Comparison of ENCODE assay signal across 15 cellular contexts in the genomic region with DNA sequence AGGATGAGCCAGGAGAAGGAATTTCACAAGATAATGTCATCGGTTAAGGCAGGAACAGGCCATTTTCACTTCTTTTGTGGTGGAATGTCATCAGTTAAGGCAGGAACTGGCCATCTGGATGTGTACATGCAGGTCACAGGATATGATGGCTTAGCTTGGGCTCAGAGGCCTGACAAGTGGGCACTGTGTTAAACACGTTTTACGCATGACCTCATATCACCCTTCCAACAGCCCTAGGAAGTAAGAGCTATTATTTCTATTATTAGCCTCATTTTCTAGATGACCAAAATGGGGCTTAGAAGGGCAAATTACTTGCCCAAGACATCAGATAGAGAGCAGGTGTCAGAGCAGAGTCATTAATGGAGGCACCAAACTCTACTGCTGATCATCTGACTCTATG. TPM values are rescaled to one million over a fixed set of nuclear protein-coding genes. Genes with fewer than 3 reads are reported as not detected.
A peak's percentile ranks its signal among the peaks of the same experiment; 100 is the strongest.
DNase-seq lines count a peak whose midpoint lies in the region; ATAC-seq and TF ChIP-seq lines count a peak whose summit lies in the region.
"Not testable (repeated sequence)": the region's sequence is repeated elsewhere in the genome, so short reads cannot be mapped to it uniquely, and the experiment has no call there.
"Had no signal": no experiment of that assay in that cellular context is flagged by ENCODE, and none has a peak within 500 bp of the region (broad histone marks: within the 10 kb centered on the region; RNA-seq: fewer than 3 reads in every experiment).

No MANE protein-coding gene starts in this region.

- in situ Hi-C loops in Panc1 (cut with HindIII; ENCODE audit: low pct_unique_long_range_greater_than_20kb, low sequenced_read_pairs), result not testable (repeated sequence)

- BruUV-seq in Panc1 (replicated peaks; lab: Mats Ljungman, UMichigan), result not testable (repeated sequence)

- POLR2A ChIA-PET in Panc1 (lab: Charles Lee), result interaction anchor here (0.7 kb wide), 1 partner anchor 340 kb away, joined by 3 read pairs; no protein-coding TSS in a partner anchor

- ATAC-seq in Panc1; activated T-cell treated with anti-CD3 and anti-CD28 coated beads, Interleukin-2, amount 50 U/mL, for 4 hours; lung (ENCODE audit: insufficient read depth, low FRiP score); psoas muscle; upper lobe of right lung: not testable (repeated sequence)

- H3K4me1 ChIP-seq in Panc1 (ENCODE audit: control insufficient read depth, insufficient read depth, low read length), result peaks cover 41% of the 10 kb centered on the region
- H3K4me1 ChIP-seq in lung (ENCODE audit: control insufficient read depth in 2 of 2, insufficient read depth in 2 of 2, low read length in 2 of 2), result peaks cover 16 to 27% of the 10 kb centered on the region in 2 donors
- peaks cover 53% of the 10 kb centered on the region for H3K4me1 ChIP-seq in psoas muscle
- peaks cover 54% of the 10 kb centered on the region for H3K4me1 ChIP-seq in upper lobe of right lung

- H3K9me3 ChIP-seq in Panc1 (ENCODE audit: control insufficient read depth, insufficient read depth, low read depth, low read length); lung (ENCODE audit: control insufficient read depth in 2 of 2, insufficient read depth in 1 of 2, low read length in 1 of 2); psoas muscle; upper lobe of right lung: not testable (repeated sequence)

- H3K4me3 Mint-ChIP-seq in activated T-cell treated with anti-CD3 and anti-CD28 coated beads, Interleukin-2, amount 50 U/mL, for 4 hours, result peak overlapping the region; percentile 45

- peaks cover 78% of the 10 kb centered on the region for H3K4me1 Mint-ChIP-seq in activated T-cell treated with anti-CD3 and anti-CD28 coated beads, Interleukin-2, amount 50 U/mL, for 4 hours (ENCODE audit: low read depth)

- not testable (repeated sequence) for H3K27me3 Mint-ChIP-seq in activated T-cell treated with anti-CD3 and anti-CD28 coated beads, Interleukin-2, amount 50 U/mL, for 4 hours (ENCODE audit: low read depth)

- not testable (repeated sequence) for TF ChIP-seq CTCF in Panc1 (IDR thresholded peaks at IDR 0.05); lung (IDR thresholded peaks at IDR 0.05; ENCODE audit: control extremely low read depth, extremely low read depth); psoas muscle (IDR thresholded peaks at IDR 0.05); upper lobe of right lung (IDR thresholded peaks at IDR 0.05)

- H3K27me3 ChIP-seq in Panc1 (ENCODE audit: control insufficient read depth, insufficient read depth, low read length); lung (ENCODE audit: control insufficient read depth, insufficient read depth); psoas muscle (ENCODE audit: insufficient read depth in 3 of 3, low read length in 2 of 3); upper lobe of right lung: not testable (repeated sequence)

- intact Hi-C loops in Panc1 (cut with micrococcal nuclease; ENCODE audit: unreplicated experiment); psoas muscle (cut with DNase I); upper lobe of right lung (cut with DNase I): not testable (repeated sequence)

- H3K36me3 Mint-ChIP-seq in activated T-cell treated with anti-CD3 and anti-CD28 coated beads, Interleukin-2, amount 50 U/mL, for 4 hours (ENCODE audit: insufficient read depth), result not testable (repeated sequence)

- CTCF ChIA-PET in Panc1 (lab: Charles Lee), result not testable (repeated sequence)

- not testable (repeated sequence) for H3K9me3 Mint-ChIP-seq in activated T-cell treated with anti-CD3 and anti-CD28 coated beads, Interleukin-2, amount 50 U/mL, for 4 hours

- 48 to 71% methylated on average over 2 to 3 of the region's 3 CpGs for WGBS in lung, 2 donors
- WGBS in psoas muscle, 3 donors, result 47 to 65% (median 53%) methylated on average over 2 to 3 of the region's 3 CpGs

- H3K27ac ChIP-seq in Panc1 (ENCODE audit: low read length) (peak overlapping the region; percentile 80), lung (ENCODE audit: low read depth in 1 of 2, low read length in 1 of 2) (peak overlapping the region; percentile 49 to 67), psoas muscle (peak overlapping the region; percentile 34)
- not testable (repeated sequence) for H3K27ac ChIP-seq in upper lobe of right lung

- not testable (repeated sequence) for H3K36me3 ChIP-seq in Panc1 (ENCODE audit: control insufficient read depth, insufficient read depth, low read length); lung (ENCODE audit: control insufficient read depth in 2 of 2, insufficient read depth in 2 of 2, low read length in 2 of 2); psoas muscle (ENCODE audit: insufficient read depth in 1 of 2, low read depth in 1 of 2); upper lobe of right lung

- H3K4me3 ChIP-seq in Panc1 (ENCODE audit: low read depth in 2 of 2, low read length in 2 of 2); lung; psoas muscle: not testable (repeated sequence)
- H3K4me3 ChIP-seq in upper lobe of right lung, result peak overlapping the region; percentile 22

- DNase-seq in DMS53 (lab: John Stamatoyannopoulos, UW), result peak; percentile 5
- not testable (repeated sequence) for DNase-seq in Panc1 (ENCODE audit: low read depth, low spot score); activated T-cell treated with anti-CD3 and anti-CD28 coated beads, Interleukin-2, amount 50 U/mL, for 4 hours; lung (ENCODE audit: low spot score); psoas muscle; upper lobe of right lung
- DNase-seq in cerebellar cortex (ENCODE audit: low spot score), result peak; percentile 39
- DNase-seq in glomerular visceral epithelial cell (ENCODE audit: extremely low spot score), result peak; percentile 34

RNA-seq across cellular contexts. Expression of a gene that starts 2.2 kb away (rescaled TPM):
- total RNA-seq in Panc1 (2021; ENCODE audit: unreplicated experiment) (29.8 TPM), lung (10 to 100 TPM; 17.3 to 27.2 TPM), psoas muscle (1 to 10 TPM; 2.7 to 7.1 (median 5.5) TPM), upper lobe of right lung (78.0 TPM)
- polyA plus RNA-seq in Panc1 (2012; ENCODE audit: insufficient read length), result 5.2 TPM
- total RNA-seq in activated T-cell treated with anti-CD3 and anti-CD28 coated beads, Interleukin-2, amount 50 U/mL, for 4 hours, result 1 to 10 TPM; 2.1 to 3.9 (median 3.4) TPM
- polyA plus RNA-seq in lung (10 to 100 TPM; 12.6 to 47.7 TPM), psoas muscle (1 to 10 TPM; 2.0 to 4.6 (median 2.6) TPM)

RNA-seq across cellular contexts. Expression of a gene that starts 28.2 kb away (rescaled TPM):
- total RNA-seq in Panc1 (2021; ENCODE audit: unreplicated experiment) (31.6 TPM), lung (10 to 100 TPM; 12.1 to 16.0 TPM), psoas muscle (1 to 10 TPM; 1.2 to 4.2 (median 1.6) TPM), upper lobe of right lung (47.2 TPM)
- polyA plus RNA-seq in Panc1 (2012; ENCODE audit: insufficient read length), result 6.9 TPM
- 1 to 10 TPM in 2 of 3 donors, under 1 TPM in 1; 0.87 to 1.7 (median 1.5) TPM for total RNA-seq in activated T-cell treated with anti-CD3 and anti-CD28 coated beads, Interleukin-2, amount 50 U/mL, for 4 hours
- polyA plus RNA-seq in lung (10 to 100 TPM in 1 of 2 donors, 1 to 10 TPM in 1; 8.1 to 17.8 TPM), psoas muscle (1 to 10 TPM; 1.2 to 1.4 (median 1.3) TPM)

RNA-seq across cellular contexts. Expression of a gene that starts 47.9 kb away (rescaled TPM):
- total RNA-seq in Panc1 (2021; ENCODE audit: unreplicated experiment), result not detected
- not detected for polyA plus RNA-seq in Panc1 (2012; ENCODE audit: insufficient read length)
- total RNA-seq in activated T-cell treated with anti-CD3 and anti-CD28 coated beads, Interleukin-2, amount 50 U/mL, for 4 hours, result not detected
- 1 to 10 TPM in 1 of 2 donors, under 1 TPM in 1; 0.21 to 3.7 TPM for total RNA-seq in lung
- not detected for polyA plus RNA-seq in lung
- 1 to 10 TPM in 1 of 4 donors, not detected in 3; 1.4 TPM for total RNA-seq in psoas muscle
- not detected for polyA plus RNA-seq in psoas muscle
- not detected for total RNA-seq in upper lobe of right lung
- total RNA-seq: HT1080, left lobe of liver, OCI-LY7, pulmonary artery endothelial cell, suprapubic skin had no signal
- polyA plus RNA-seq: adipose tissue, AG04450 had no signal
